17 cellular contexts compared by ENCODE assay signal in genomic region chr11:121895919-121896318, GRCh38.
A peak's percentile ranks its signal among the peaks of the same experiment; 100 is the strongest.
DNase-seq lines count a peak whose midpoint lies in the region; ATAC-seq and TF ChIP-seq lines count a peak whose summit lies in the region.
"Had no signal": no experiment of that assay in that cellular context is flagged by ENCODE, and none has a peak within 500 bp of the region (broad histone marks: within the 10 kb centered on the region; RNA-seq: fewer than 3 reads in every experiment).

No MANE protein-coding gene starts in this region.

- H3K9me3 ChIP-seq in adipocyte (ENCODE audit: control insufficient read depth, low read length): no peaks in the 10 kb centered on the region
- H3K9me3 ChIP-seq: adrenal gland, ovary, spleen, upper lobe of right lung had no signal

- DNase-seq in A172 (ENCODE audit: low spot score) (peak; percentile 25), HCEC 1CT (peak; percentile 77), adipocyte (ENCODE audit: low read depth) (peak; percentile 73), fibroblast of villous mesenchyme (ENCODE audit: low read depth) (peak; percentile 43), SIG-M5 (lab: John Stamatoyannopoulos, UW) (no peak), NCI-H2107 treated with DMSO at 0.1 percent for 48 hours (lab: John Stamatoyannopoulos, UW; ENCODE audit: unreplicated experiment) (no peak), GM19238 (ENCODE audit: insufficient read length, low spot score) (no peak)
- DNase-seq: activated CD4-positive, alpha-beta memory T cell treated with anti-CD3 and anti-CD28 coated beads for 36 hours; adrenal gland; left colon; NCI-H187; NCI-H524; ovary; spleen; upper lobe of right lung had no signal

- no peaks in the 10 kb centered on the region for H3K36me3 ChIP-seq in adipocyte (ENCODE audit: control insufficient read depth, insufficient read depth, low read length, severe bottlenecking)
- H3K36me3 ChIP-seq: adrenal gland, ovary, spleen, upper lobe of right lung had no signal

- peak overlapping the region; percentile 42 for H3K9ac ChIP-seq in adipocyte (ENCODE audit: low read length)

- no peaks in the 10 kb centered on the region for H3K27me3 ChIP-seq in adipocyte (replicated peaks; ENCODE audit: control insufficient read depth, insufficient read depth, low read length)
- H3K27me3 ChIP-seq: adrenal gland, ovary, upper lobe of right lung had no signal

- no peak overlapping the region for H3K4me3 ChIP-seq in adipocyte (ENCODE audit: low read length)
- H3K4me3 ChIP-seq in fibroblast of villous mesenchyme (ENCODE audit: low read depth, low read length): no peak overlapping the region
- H3K4me3 ChIP-seq: adrenal gland, ovary, spleen, upper lobe of right lung had no signal

- TF ChIP-seq CTCF in fibroblast of villous mesenchyme (IDR thresholded peaks at IDR 0.05; ENCODE audit: insufficient read depth, low read depth, low read length): no peak

- H3K4me1 ChIP-seq in adipocyte (ENCODE audit: control insufficient read depth, insufficient read depth, low read length): peaks cover 34% of the 10 kb centered on the region
- H3K4me1 ChIP-seq: upper lobe of right lung had no signal

- no peak for ATAC-seq in GM21526 (IDR thresholded peaks at IDR 0.05; ENCODE audit: low FRiP score, unreplicated experiment)
- ATAC-seq: left colon; stimulated activated memory B cell treated with anti-CD40 and anti-IgM and Interleukin-4, amounts not matched to agents 10 μg/mL and 1 μg/mL and 100 μg/mL, for 72 hours; upper lobe of right lung had no signal

Comparison
In these comparisons a context has a peak if more than half of its experiments do, and no peak if none do; other contexts are left out.
1. DNase-seq: peak in A172 (single experiment), HCEC 1CT (single experiment), adipocyte (single experiment) and fibroblast of villous mesenchyme (single experiment); none in SIG-M5 (single experiment), NCI-H2107 treated with DMSO at 0.1 percent for 48 hours (single experiment) and GM19238 (single experiment).